Comparison of ENCODE assay signal across 9 cellular contexts in genomic region chr1:40801742-40802077, GRCh38. TPM values are rescaled to one million over a fixed set of nuclear protein-coding genes. Genes with fewer than 3 reads are reported as not detected.
DNase-seq lines count a peak whose midpoint lies in the region; ATAC-seq and TF ChIP-seq lines count a peak whose summit lies in the region.
"Had no signal": no experiment of that assay in that cellular context is flagged by ENCODE, and none has a peak within 500 bp of the region (broad histone marks: within the 10 kb centered on the region; RNA-seq: fewer than 3 reads in every experiment).

No MANE protein-coding gene starts in this region.

- H3K27ac ChIP-seq in adrenal gland (peak overlapping the region in 4 of 5 donors; percentile 42 to 78 (median 58)), right lobe of liver (no peak overlapping the region), tibial nerve (peak overlapping the region in 3 of 4 donors; percentile 67 to 82 (median 79)), WERI-Rb-1 (no peak overlapping the region)

- peak overlapping the region; percentile 46 for H3K4me3 Mint-ChIP-seq in activated CD8-positive, alpha-beta memory T cell treated with anti-CD3 and anti-CD28 coated beads, Interleukin-2, amount 10 ng/mL, durations not matched to agents 7 days and 5 days

- WGBS in adrenal gland, 4 donors, result 50 to 74% (median 63%) methylated on average over 2 to 3 of the region's 3 CpGs
- WGBS in right lobe of liver (ENCODE audit: insufficient coverage, low coverage, low lambda C conversion rate, missing lambda C conversion rate), result 71% methylated on average over 3 of the region's 3 CpGs
- 66 to 69% methylated on average over 3 of the region's 3 CpGs for WGBS in tibial nerve, 2 donors

- no peak for TF ChIP-seq EP300 in tibial nerve (IDR thresholded peaks at IDR 0.05)

- TF ChIP-seq CTCF in adrenal gland (IDR thresholded peaks at IDR 0.05) (no peak), right lobe of liver (IDR thresholded peaks at IDR 0.05) (no peak), tibial nerve (IDR thresholded peaks at IDR 0.05) (no peak), WERI-Rb-1 (IDR thresholded peaks at IDR 0.05; ENCODE audit: low read depth, low read length) (no peak)

- intact Hi-C loops in adrenal gland (cut with DNase I) (no loop called here), right lobe of liver (cut with DNase I) (no loop called here)

- DNase-seq in activated CD8-positive, alpha-beta memory T cell treated with anti-CD3 and anti-CD28 coated beads, Interleukin-2, amount 10 ng/mL, durations not matched to agents 7 days and 5 days, result no peak
- DNase-seq in activated CD8-positive, alpha-beta memory T cell treated with anti-CD3 and anti-CD28 coated beads for 24 hours, result no peak
- DNase-seq in adrenal gland (no peak), right lobe of liver (no peak), tibial nerve (ENCODE audit: low spot score in 2 of 2) (no peak), NCI-H2107 treated with DMSO at 0.1 percent for 48 hours (lab: John Stamatoyannopoulos, UW; ENCODE audit: unreplicated experiment) (no peak), WERI-Rb-1 (no peak), NCI-H524 treated with DMSO at 0.1 percent for 48 hours (lab: John Stamatoyannopoulos, UW) (no peak)

- TF ChIP-seq POLR2A in adrenal gland (IDR thresholded peaks at IDR 0.05) (no peak), right lobe of liver (IDR thresholded peaks at IDR 0.05) (no peak), tibial nerve (IDR thresholded peaks at IDR 0.05) (no peak)

- peaks cover 12% of the 10 kb centered on the region for H3K27me3 Mint-ChIP-seq in activated CD8-positive, alpha-beta memory T cell treated with anti-CD3 and anti-CD28 coated beads, Interleukin-2, amount 10 ng/mL, durations not matched to agents 7 days and 5 days

- H3K4me3 ChIP-seq in adrenal gland (peak overlapping the region in 1 of 4 donors; percentile 58), right lobe of liver (peak overlapping the region in 2 of 3 donors; percentile 30 to 38), tibial nerve (peak overlapping the region in 3 of 4 donors; percentile 30 to 56 (median 52)), WERI-Rb-1 (ENCODE audit: low read depth, low read length) (no peak overlapping the region)

- no peaks in the 10 kb centered on the region for H3K27me3 ChIP-seq in adrenal gland
- H3K27me3 ChIP-seq in right lobe of liver, result no peaks in the 10 kb centered on the region
- H3K27me3 ChIP-seq in tibial nerve, result no peaks in the 10 kb centered on the region
- no peaks in the 10 kb centered on the region for H3K27me3 ChIP-seq in WERI-Rb-1 (ENCODE audit: insufficient read depth, low read depth, severe bottlenecking)

- H3K27ac Mint-ChIP-seq in activated CD8-positive, alpha-beta memory T cell treated with anti-CD3 and anti-CD28 coated beads, Interleukin-2, amount 10 ng/mL, durations not matched to agents 7 days and 5 days, result no peak overlapping the region
- H3K27ac Mint-ChIP-seq: progenitor cell of endocrine pancreas had no signal

- H3K36me3 Mint-ChIP-seq in activated CD8-positive, alpha-beta memory T cell treated with anti-CD3 and anti-CD28 coated beads, Interleukin-2, amount 10 ng/mL, durations not matched to agents 7 days and 5 days, result no peaks in the 10 kb centered on the region

- H3K9me3 Mint-ChIP-seq in activated CD8-positive, alpha-beta memory T cell treated with anti-CD3 and anti-CD28 coated beads, Interleukin-2, amount 10 ng/mL, durations not matched to agents 7 days and 5 days (ENCODE audit: low read depth), result no peaks in the 10 kb centered on the region

- CTCF ChIA-PET in activated CD8-positive, alpha-beta memory T cell treated with anti-CD3 and anti-CD28 coated beads, Interleukin-2, amount 10 ng/mL, durations not matched to agents 7 days and 5 days (lab: Charles Lee), result interaction anchor here (1.5 kb wide), 1 partner anchor 148 kb away, joined by 3 read pairs; no protein-coding TSS in a partner anchor

- no peak for ATAC-seq in activated CD8-positive, alpha-beta memory T cell treated with anti-CD3 and anti-CD28 coated beads, Interleukin-2, amount 10 ng/mL, durations not matched to agents 7 days and 5 days
- ATAC-seq in right lobe of liver, result no peak

- no peaks in the 10 kb centered on the region for H3K9me3 ChIP-seq in adrenal gland (replicated peaks in 1 of 3)
- no peaks in the 10 kb centered on the region for H3K9me3 ChIP-seq in right lobe of liver
- no peaks in the 10 kb centered on the region for H3K9me3 ChIP-seq in tibial nerve
- no peaks in the 10 kb centered on the region for H3K9me3 ChIP-seq in WERI-Rb-1 (ENCODE audit: severe bottlenecking)

- peaks cover 7 to 25% of the 10 kb centered on the region in 2 donors for H3K4me1 ChIP-seq in adrenal gland (replicated peaks in 1 of 2)
- peaks cover 0 to 17% (median 0%) of the 10 kb centered on the region in 4 donors for H3K4me1 ChIP-seq in right lobe of liver
- H3K4me1 ChIP-seq in tibial nerve, result peaks cover 0 to 58% (median 23%) of the 10 kb centered on the region in 4 donors

- H3K36me3 ChIP-seq in adrenal gland (replicated peaks in 1 of 2) (no peaks in the 10 kb centered on the region), right lobe of liver (no peaks in the 10 kb centered on the region), tibial nerve (no peaks in the 10 kb centered on the region), WERI-Rb-1 (no peaks in the 10 kb centered on the region)

- H3K4me1 Mint-ChIP-seq in activated CD8-positive, alpha-beta memory T cell treated with anti-CD3 and anti-CD28 coated beads, Interleukin-2, amount 10 ng/mL, durations not matched to agents 7 days and 5 days, result peaks cover 25% of the 10 kb centered on the region

RNA-seq across cellular contexts. Expression of gene KCNQ4, which starts 18.1 kb away (rescaled TPM):
- under 1 TPM; 0.12 to 0.44 TPM for total RNA-seq in activated CD8-positive, alpha-beta memory T cell treated with anti-CD3 and anti-CD28 coated beads, Interleukin-2, amount 10 ng/mL, durations not matched to agents 7 days and 5 days
- total RNA-seq in adrenal gland (under 1 TPM in 6 of 8 donors, not detected in 2; 0.24 to 0.42 (median 0.29) TPM), right lobe of liver (under 1 TPM; 0.12 to 0.23 (median 0.15) TPM), tibial nerve (1 to 10 TPM in 3 of 4 donors, under 1 TPM in 1; 0.22 to 2.1 (median 1.7) TPM)
- 1 to 10 TPM in 1 of 3 donors, under 1 TPM in 2; 0.16 to 1.0 (median 0.61) TPM for polyA plus RNA-seq in adrenal gland

Comparison
In these comparisons a context has a peak if more than half of its experiments do, and no peak if none do; other contexts are left out.
1. H3K27ac ChIP-seq: peak in adrenal gland (4 of 5) and tibial nerve (3 of 4); none in right lobe of liver (0 of 3) and WERI-Rb-1 (single experiment).